In the genomic region with DNA sequence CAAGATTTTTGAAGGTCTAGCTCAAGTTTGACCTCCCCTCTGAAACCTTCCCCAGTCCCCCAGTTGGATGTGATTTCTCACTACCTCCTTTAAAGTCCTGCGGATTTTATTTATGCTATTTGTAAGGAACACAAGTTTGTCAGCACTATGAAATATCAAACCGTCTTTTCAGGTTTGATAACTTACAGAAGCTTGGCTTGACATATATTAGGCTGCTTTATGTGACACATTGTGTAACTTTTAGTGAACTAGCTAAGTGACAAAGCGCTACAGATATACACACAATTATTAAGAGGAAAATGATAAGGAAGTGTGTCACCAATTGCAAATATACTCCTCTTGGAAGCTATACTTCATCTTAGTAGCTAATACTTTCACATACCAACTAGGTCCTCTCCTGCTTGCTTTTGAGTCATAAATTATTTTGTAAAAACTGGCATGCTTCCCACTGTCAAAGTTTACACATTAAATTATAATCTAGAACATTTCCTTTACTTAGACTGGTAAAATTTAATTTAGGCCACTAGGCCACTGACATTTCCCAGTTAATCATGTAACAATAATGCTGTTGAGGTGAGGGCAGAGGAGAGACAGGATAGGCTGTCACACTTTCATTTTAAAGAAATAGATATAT, we compare ENCODE assay signal across 19 cellular contexts.
DNase-seq lines count a peak whose midpoint lies in the region; ATAC-seq, FAIRE-seq and TF ChIP-seq lines count a peak whose summit lies in the region.
"Had no signal": no experiment of that assay in that cellular context is flagged by ENCODE, and none has a peak within 500 bp of the region (broad histone marks: within the 10 kb centered on the region; RNA-seq: fewer than 3 reads in every experiment).

No MANE protein-coding gene starts in this region.

- no peaks in the 10 kb centered on the region for H3K9me1 ChIP-seq in endothelial cell of umbilical vein (replicated peaks; ENCODE audit: control insufficient read depth, extremely low read depth, insufficient read depth, low read length)

- H3K9me3 ChIP-seq in endothelial cell of umbilical vein (replicated peaks; ENCODE audit: control insufficient read depth, insufficient read depth, low read length), result no peaks in the 10 kb centered on the region

- H3K4me2 ChIP-seq in endothelial cell of umbilical vein (ENCODE audit: insufficient read depth, low read length), result no peak overlapping the region
- H3K4me2 ChIP-seq: GM23338 had no signal

- H3K27ac ChIP-seq in endothelial cell of umbilical vein (ENCODE audit: insufficient read depth, low read depth, low read length), result no peak overlapping the region

- no peaks in the 10 kb centered on the region for H3K79me2 ChIP-seq in endothelial cell of umbilical vein (ENCODE audit: control insufficient read depth, insufficient read depth, low read length)

- peak overlapping the region; percentile 3 for H2AFZ ChIP-seq in endothelial cell of umbilical vein (ENCODE audit: low read depth, low read length)
- H2AFZ ChIP-seq: GM23338 had no signal

- H4K20me1 ChIP-seq in endothelial cell of umbilical vein (replicated peaks; ENCODE audit: control insufficient read depth, extremely low read depth, insufficient read depth, low read length), result no peaks in the 10 kb centered on the region

- no peak for TF ChIP-seq POLR2A in endothelial cell of umbilical vein (IDR thresholded peaks at IDR 0.05; ENCODE audit: low read depth, low read length)

- no peak overlapping the region for H3K9ac ChIP-seq in endothelial cell of umbilical vein (replicated peaks; ENCODE audit: extremely low read depth, insufficient read depth, low read length)

- no peaks in the 10 kb centered on the region for H3K4me1 ChIP-seq in endothelial cell of umbilical vein (ENCODE audit: control insufficient read depth, extremely low read depth, insufficient read depth, low read length)

- ATAC-seq in GM19463 (IDR thresholded peaks at IDR 0.05; ENCODE audit: unreplicated experiment), result no peak
- ATAC-seq: GM23338 had no signal

- FAIRE-seq in endothelial cell of umbilical vein (lab: Jason Lieb, UNC), result no peak
- FAIRE-seq: A204.1 had no signal

- TF ChIP-seq CTCF in endothelial cell of umbilical vein (IDR thresholded peaks at IDR 0.05; ENCODE audit: extremely low read depth in 1 of 2, insufficient read depth in 1 of 2, low read depth in 1 of 2, low read length in 2 of 2), result no peak

- CTCF ChIA-PET in endothelial cell of umbilical vein (lab: Charles Lee), result interaction anchor here (0.8 kb wide), 1 partner anchor 38 kb away, joined by 3 read pairs; no protein-coding TSS in a partner anchor

- POLR2A ChIA-PET in endothelial cell of umbilical vein (lab: Charles Lee), result no interaction called here

- no peaks in the 10 kb centered on the region for H3K36me3 ChIP-seq in endothelial cell of umbilical vein (ENCODE audit: control insufficient read depth in 2 of 2, extremely low read depth in 1 of 2, insufficient read depth in 2 of 2, low read length in 2 of 2)

- H3K4me3 ChIP-seq in endothelial cell of umbilical vein (replicated peaks in 1 of 3; ENCODE audit: insufficient read depth in 1 of 3, low read depth in 1 of 3, low read length in 3 of 3), result no peak overlapping the region
- H3K4me3 ChIP-seq: GM23338 had no signal

- intact Hi-C loops in endothelial cell of umbilical vein (cut with micrococcal nuclease), result no loop called here

- dilution Hi-C loops in endothelial cell of umbilical vein (cut with MboI; ENCODE audit: extremely low pct_ligation_motif_present, low sequenced_read_pairs), result no loop called here

- DNase-seq in EH (ENCODE audit: low read depth), result peak; percentile 53
- peak; percentile 21 for DNase-seq in SK-N-DZ (ENCODE audit: low spot score)
- DNase-seq in endothelial cell of umbilical vein (ENCODE audit: low read depth, low spot score), result peak; percentile 24
- DNase-seq in kidney tubule cell (ENCODE audit: low spot score), result peak; percentile 46
- DNase-seq in SHP77 treated with DMSO at 0.1 percent for 48 hours (lab: John Stamatoyannopoulos, UW), result no peak
- no peak for DNase-seq in NCI-H2227 (lab: John Stamatoyannopoulos, UW; ENCODE audit: unreplicated experiment)
- no peak for DNase-seq in MV-4-11 (lab: John Stamatoyannopoulos, UW)
- DNase-seq: CD4-positive, alpha-beta T cell; DND-41; GF-D8; HFFc6; KBM-7; NCI-H1105; NCI-H187; NCI-H446; NCI-H748 treated with DMSO at 0.1 percent for 48 hours had no signal

- no TSS peak for BruUV-seq in endothelial cell of umbilical vein (replicated peaks; lab: Mats Ljungman, UMichigan)

- H3K27me3 ChIP-seq in endothelial cell of umbilical vein (ENCODE audit: control insufficient read depth in 2 of 2, insufficient read depth in 2 of 2, low read length in 2 of 2), result no peaks in the 10 kb centered on the region

TF ChIP-seq in endothelial cell of umbilical vein, 7 proteins besides CTCF, POLR2A, EP300 and RAD21:
- TF ChIP-seq GATA2 (IDR thresholded peaks at IDR 0.05; ENCODE audit: insufficient read depth, insufficient read length, low read depth, low read length) (no peak), POLR2AphosphoS5 (IDR thresholded peaks at IDR 0.05; ENCODE audit: insufficient read depth, low read depth, low read length) (no peak), MYC (IDR thresholded peaks at IDR 0.05; ENCODE audit: low read depth, low read length) (no peak), EZH2 (IDR thresholded peaks at IDR 0.05; ENCODE audit: borderline replicate concordance, low read depth, low read length, severe bottlenecking) (no peak), FOS (IDR thresholded peaks at IDR 0.05; ENCODE audit: borderline replicate concordance, insufficient read depth, low read length) (no peak), JUN (IDR thresholded peaks at IDR 0.05; ENCODE audit: borderline replicate concordance, insufficient read depth, insufficient read length, low read depth) (no peak)
- TF ChIP-seq, protein P1, sequence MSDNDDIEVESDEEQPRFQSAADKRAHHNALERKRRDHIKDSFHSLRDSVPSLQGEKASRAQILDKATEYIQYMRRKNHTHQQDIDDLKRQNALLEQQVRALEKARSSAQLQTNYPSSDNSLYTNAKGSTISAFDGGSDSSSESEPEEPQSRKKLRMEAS (IDR thresholded peaks at IDR 0.05; ENCODE audit: insufficient read depth, insufficient read length), result no peak

Comparison
In these comparisons a context has a peak if more than half of its experiments do, and no peak if none do; other contexts are left out.
1. DNase-seq: peak in EH (single experiment), SK-N-DZ (single experiment), endothelial cell of umbilical vein (single experiment) and kidney tubule cell (single experiment); none in SHP77 treated with DMSO at 0.1 percent for 48 hours (single experiment), NCI-H2227 (single experiment) and MV-4-11 (single experiment).